13 cellular contexts compared by ENCODE assay signal in the genomic region with DNA sequence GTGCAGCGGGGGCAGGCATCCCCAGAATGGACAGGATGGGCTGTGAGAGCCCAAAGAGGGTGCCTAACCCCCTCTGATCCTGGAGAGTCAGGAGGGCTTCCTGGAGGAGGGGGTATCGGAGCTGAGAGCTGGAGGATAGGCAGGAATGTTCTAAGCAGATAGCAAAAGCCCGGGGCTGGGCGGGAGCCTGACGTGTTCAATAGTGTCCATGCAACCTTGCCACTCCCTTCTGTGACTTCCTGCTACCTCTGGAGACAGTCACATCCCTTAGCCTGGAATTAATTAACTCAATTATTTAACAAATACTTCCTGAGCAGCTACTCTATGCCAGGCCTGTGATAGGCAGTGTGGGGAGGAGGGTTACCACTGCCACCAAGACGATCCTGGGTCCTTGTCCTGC. TPM values are rescaled to one million over a fixed set of nuclear protein-coding genes. Genes with fewer than 3 reads are reported as not detected.
A peak's percentile ranks its signal among the peaks of the same experiment; 100 is the strongest.
DNase-seq lines count a peak whose midpoint lies in the region; ATAC-seq, FAIRE-seq and TF ChIP-seq lines count a peak whose summit lies in the region.
"Had no signal": no experiment of that assay in that cellular context is flagged by ENCODE, and none has a peak within 500 bp of the region (broad histone marks: within the 10 kb centered on the region; RNA-seq: fewer than 3 reads in every experiment).

No MANE protein-coding gene starts in this region.

- TF ChIP-seq CTCF in A549 (IDR thresholded peaks at IDR 0.05) (no peak), PC-9 (conservative IDR thresholded peaks at IDR 0.05) (no peak), foreskin keratinocyte (conservative IDR thresholded peaks at IDR 0.05) (no peak), sigmoid colon (IDR thresholded peaks at IDR 0.05) (no peak), progenitor cell of endocrine pancreas (IDR thresholded peaks at IDR 0.05; ENCODE audit: unreplicated experiment) (no peak)

- no peak for FAIRE-seq in A549 (lab: Jason Lieb, UNC)

- H3K4me3 Mint-ChIP-seq in progenitor cell of endocrine pancreas (ENCODE audit: low read depth) = no peak overlapping the region
- H3K4me3 Mint-ChIP-seq: activated naive CD4-positive, alpha-beta T cell treated with anti-CD3 and anti-CD28 coated beads for 36 hours; naive B cell; T-helper 1 cell treated with Interleukin-12 subunit alpha and Interleukin-12 subunit beta and Interleukin-4 antibody, amounts not matched to agents 30 μg/mL and 1 μg/mL, for 36 hours had no signal

- no peak overlapping the region for H3K27ac Mint-ChIP-seq in progenitor cell of endocrine pancreas
- H3K27ac Mint-ChIP-seq: activated naive CD4-positive, alpha-beta T cell treated with anti-CD3 and anti-CD28 coated beads for 36 hours; T-helper 1 cell treated with Interleukin-12 subunit alpha and Interleukin-12 subunit beta and Interleukin-4 antibody, amounts not matched to agents 30 μg/mL and 1 μg/mL, for 36 hours had no signal

- no peaks in the 10 kb centered on the region for H3K9me2 ChIP-seq in PC-9 (ENCODE audit: insufficient read depth)

- H3F3A ChIP-seq in PC-9 (ENCODE audit: insufficient read depth, low read depth) = peaks cover 57% of the 10 kb centered on the region

- TF ChIP-seq EP300 in A549 (IDR thresholded peaks at IDR 0.05) = no peak
- TF ChIP-seq EP300 in sigmoid colon (IDR thresholded peaks at IDR 0.05) = no peak

- no peaks in the 10 kb centered on the region for H3K9me3 Mint-ChIP-seq in progenitor cell of endocrine pancreas (ENCODE audit: low read depth)
- H3K9me3 Mint-ChIP-seq: activated naive CD4-positive, alpha-beta T cell treated with anti-CD3 and anti-CD28 coated beads for 36 hours; naive B cell; T-helper 1 cell treated with Interleukin-12 subunit alpha and Interleukin-12 subunit beta and Interleukin-4 antibody, amounts not matched to agents 30 μg/mL and 1 μg/mL, for 36 hours had no signal

- DNase-seq in A549 (ENCODE audit: low read depth in 1 of 2, low spot score in 1 of 2) (no peak), PC-9 (no peak), foreskin keratinocyte (no peak), sigmoid colon (no peak), posterior vena cava (ENCODE audit: low spot score) (no peak), progenitor cell of endocrine pancreas (ENCODE audit: low spot score, unreplicated experiment) (no peak)
- DNase-seq: GF-D8 had no signal

- no peak overlapping the region for H3K4me2 ChIP-seq in A549
- no peak overlapping the region; the same call in 1 of the 2 replicates for H3K4me2 ChIP-seq in PC-9

- H3K27me3 Mint-ChIP-seq in progenitor cell of endocrine pancreas = no peaks in the 10 kb centered on the region
- H3K27me3 Mint-ChIP-seq: naive B cell had no signal

- ATAC-seq in A549 (no peak), foreskin keratinocyte (peak; percentile 27), GM18858 (IDR thresholded peaks at IDR 0.05; ENCODE audit: unreplicated experiment) (no peak), HG03159 (IDR thresholded peaks at IDR 0.05; ENCODE audit: unreplicated experiment) (no peak)

- H3K9me3 ChIP-seq in A549 (no peaks in the 10 kb centered on the region), PC-9 (ENCODE audit: insufficient read depth, low read depth) (no peaks in the 10 kb centered on the region), sigmoid colon (no peaks in the 10 kb centered on the region)
- H3K9me3 ChIP-seq: Caco-2 had no signal

- no peak overlapping the region for H2AFZ ChIP-seq in PC-9

- H3K27ac ChIP-seq in A549 = no peak overlapping the region
- peak overlapping the region; percentile 44 for H3K27ac ChIP-seq in PC-9
- H3K27ac ChIP-seq in foreskin keratinocyte = peak overlapping the region; percentile 64
- peak overlapping the region; percentile 36 to 79 (median 68) for H3K27ac ChIP-seq in sigmoid colon

- H3K36me3 Mint-ChIP-seq in progenitor cell of endocrine pancreas (ENCODE audit: insufficient read depth) = peaks cover 11% of the 10 kb centered on the region

- no peaks in the 10 kb centered on the region for H3K4me1 Mint-ChIP-seq in progenitor cell of endocrine pancreas (ENCODE audit: low read depth)

- CTCF ChIA-PET in A549 (lab: Yijun Ruan, JAX) = interaction anchor here (0.6 to 44.5 kb wide), 40 partner anchors 9 to 359 kb away, joined by 3 to 1222 read pairs (median 7); a partner anchor contains a TSS
- CTCF ChIA-PET in PC-9 (lab: Charles Lee) = interaction anchor here (0.6 to 1.8 kb wide), 3 partner anchors 25 to 82 kb away, joined by 5 to 11 read pairs (median 7); no protein-coding TSS in a partner anchor

- WGBS in A549 (ENCODE audit: missing lambda C conversion rate) = 92% methylated on average over 6 of the region's 6 CpGs
- 31 to 75% methylated on average over 6 of the region's 6 CpGs for WGBS in sigmoid colon, 2 donors

- peaks cover 10% of the 10 kb centered on the region; the same call in 1 of the 2 replicates for H3K79me2 ChIP-seq in PC-9 (ENCODE audit: low read depth)

- peaks cover 14% of the 10 kb centered on the region; the same call in 1 of the 2 replicates for H3K36me3 ChIP-seq in PC-9 (ENCODE audit: low read depth)
- peaks cover 5 to 61% (median 32%) of the 10 kb centered on the region in 4 donors for H3K36me3 ChIP-seq in sigmoid colon

- peaks cover 19% of the 10 kb centered on the region; the same call in 1 of the 2 replicates for H4K20me1 ChIP-seq in PC-9 (ENCODE audit: insufficient read depth)

- H3K27me3 ChIP-seq in PC-9 (ENCODE audit: insufficient read depth, low read depth) = no peaks in the 10 kb centered on the region
- no peaks in the 10 kb centered on the region for H3K27me3 ChIP-seq in foreskin keratinocyte
- H3K27me3 ChIP-seq in sigmoid colon = no peaks in the 10 kb centered on the region

- H3K4me3 ChIP-seq in A549 = no peak overlapping the region
- H3K4me3 ChIP-seq in PC-9 = no peak overlapping the region
- no peak overlapping the region for H3K4me3 ChIP-seq in sigmoid colon

- intact Hi-C loops in PC-9 (cut with micrococcal nuclease; ENCODE audit: unreplicated experiment) = loop anchor here (1.0 to 2.0 kb wide), 2 partner anchors 55 to 82 kb away; no protein-coding TSS in a partner anchor
- intact Hi-C loops in sigmoid colon (cut with DNase I) = loop anchor here (1.0 to 10.0 kb wide), 3 partner anchors 55 to 137 kb away; a partner anchor contains a TSS
- intact Hi-C loops in posterior vena cava (cut with DNase I) = loop anchor here (2.0 to 5.0 kb wide), 3 partner anchors 47 to 85 kb away; no protein-coding TSS in a partner anchor

- H3K4me1 ChIP-seq in A549 (peaks cover 18% of the 10 kb centered on the region; the same call in 2 of the 3 replicates), PC-9 (replicated peaks; ENCODE audit: insufficient read depth) (peaks cover 19% of the 10 kb centered on the region), foreskin keratinocyte (peaks cover 7% of the 10 kb centered on the region), sigmoid colon (peaks cover 0 to 34% (median 29%) of the 10 kb centered on the region in 4 donors)

- TF ChIP-seq POLR2A in A549 (IDR thresholded peaks at IDR 0.05; ENCODE audit: low read length) (no peak), sigmoid colon (IDR thresholded peaks at IDR 0.05) (no peak)

- TF ChIP-seq RAD21 in A549 (conservative IDR thresholded peaks at IDR 0.05 in 1 of 2, IDR thresholded peaks at IDR 0.05 in 1 of 2) = no peak

- POLR2A ChIA-PET in A549 (lab: Yijun Ruan, JAX) (interaction anchor here (0.6 to 4.4 kb wide), 6 partner anchors 10 to 82 kb away, joined by 3 to 51 read pairs (median 6); a partner anchor contains a TSS), PC-9 (lab: Charles Lee; ENCODE audit: unreplicated experiment) (interaction anchor here (0.7 kb wide), 1 partner anchor 86 kb away, joined by 3 read pairs; no protein-coding TSS in a partner anchor)

- BruUV-seq in PC-9 (replicated peaks; lab: Mats Ljungman, UMichigan) = no TSS peak

TF ChIP-seq in A549, 52 proteins besides CTCF, POLR2A, EP300 and RAD21 (continues in another document):
- TF ChIP-seq KDM5A (IDR thresholded peaks at IDR 0.05) = no peak
- no peak for TF ChIP-seq RNF2 (IDR thresholded peaks at IDR 0.05; ENCODE audit: borderline replicate concordance, low read depth)
- TF ChIP-seq POLR2AphosphoS2 (conservative IDR thresholded peaks at IDR 0.05; ENCODE audit: low read length) = no peak

RNA-seq across cellular contexts. Expression of a gene that starts 10.9 kb away (rescaled TPM):
- polyA plus RNA-seq in A549 (2011; rRNA removed) (117 and 150 TPM in 2 replicates), A549 (2017; fragmentation: RNase III; extraction: RNeasy Plus Mini Kit Qiagen cat#74134 plus additional on column Dnase treatment) (318 to 329 TPM (median 325 TPM) in 3 replicates), foreskin keratinocyte (469 and 482 TPM in 2 replicates), sigmoid colon (100 to 1,000 TPM; 139 to 167 (median 163) TPM)
- 412 and 456 TPM in 2 replicates for polyA plus RNA-seq in A549 (2012; cell fraction: cytosol; rRNA removed)
- 284 and 292 TPM in 2 replicates for polyA plus RNA-seq in A549 (2012; cell fraction: nucleus; rRNA removed)
- 90.7 TPM in 2 replicates for polyA minus RNA-seq in A549 (2011; rRNA and poly(A)+ RNA removed)
- total RNA-seq in PC-9 (2021) (332 and 411 TPM in 2 replicates), foreskin keratinocyte (310 and 317 TPM in 2 replicates), sigmoid colon (10 to 100 TPM; 52.4 to 84.3 (median 73.0) TPM), posterior vena cava (100 to 1,000 TPM in 1 of 2 donors, 10 to 100 TPM in 1; 98.0 to 139 TPM), progenitor cell of endocrine pancreas (96.9 and 103 TPM in 2 replicates)

RNA-seq across cellular contexts. Expression of a gene that starts 21.0 kb away (rescaled TPM):
- polyA plus RNA-seq in A549 (2011; rRNA removed) (48.5 and 51.9 TPM in 2 replicates), A549 (2017; fragmentation: RNase III; extraction: RNeasy Plus Mini Kit Qiagen cat#74134 plus additional on column Dnase treatment) (33.2 to 33.7 TPM (median 33.3 TPM) in 3 replicates), foreskin keratinocyte (8.2 and 9.9 TPM in 2 replicates), sigmoid colon (10 to 100 TPM; 11.4 to 35.6 (median 20.3) TPM)
- 17.2 and 22.8 TPM in 2 replicates for polyA plus RNA-seq in A549 (2012; cell fraction: cytosol; rRNA removed)
- 31.2 and 34.0 TPM in 2 replicates for polyA plus RNA-seq in A549 (2012; cell fraction: nucleus; rRNA removed)
- polyA minus RNA-seq in A549 (2011; rRNA and poly(A)+ RNA removed) = 67.2 and 74.8 TPM in 2 replicates
- total RNA-seq in PC-9 (2021) (87.8 and 104 TPM in 2 replicates), foreskin keratinocyte (39.9 and 43.3 TPM in 2 replicates), sigmoid colon (10 to 100 TPM; 33.9 to 55.7 (median 36.7) TPM), posterior vena cava (10 to 100 TPM; 49.8 to 57.4 TPM), progenitor cell of endocrine pancreas (84.9 and 86.0 TPM in 2 replicates)

RNA-seq across cellular contexts. Expression of a gene that starts 51.4 kb away (rescaled TPM):
- 302 and 306 TPM in 2 replicates for polyA plus RNA-seq in A549 (2011; rRNA removed)
- 195 and 237 TPM in 2 replicates for polyA plus RNA-seq in A549 (2012; cell fraction: cytosol; rRNA removed)
- polyA plus RNA-seq in A549 (2012; cell fraction: nucleus; rRNA removed) = 457 and 532 TPM in 2 replicates
- polyA plus RNA-seq in A549 (2017; fragmentation: RNase III; extraction: RNeasy Plus Mini Kit Qiagen cat#74134 plus additional on column Dnase treatment) = 184 to 200 TPM (median 189 TPM) in 3 replicates
- polyA minus RNA-seq in A549 (2011; rRNA and poly(A)+ RNA removed) = 366 and 376 TPM in 2 replicates
- 218 and 264 TPM in 2 replicates for total RNA-seq in PC-9 (2021)
- 176 and 218 TPM in 2 replicates for total RNA-seq in foreskin keratinocyte
- polyA plus RNA-seq in foreskin keratinocyte = 237 and 281 TPM in 2 replicates
- total RNA-seq in sigmoid colon = 10 to 100 TPM; 21.8 to 28.8 (median 24.8) TPM
- 100 to 1,000 TPM in 1 of 3 donors, 10 to 100 TPM in 2; 24.7 to 122 (median 30.6) TPM for polyA plus RNA-seq in sigmoid colon
- total RNA-seq in posterior vena cava = 10 to 100 TPM; 56.6 to 95.5 TPM
- total RNA-seq in progenitor cell of endocrine pancreas = 24.2 and 33.5 TPM in 2 replicates

Comparison
In these comparisons a context has a peak if more than half of its experiments do, and no peak if none do; other contexts are left out.
1. H3K27ac ChIP-seq: peak in PC-9 (single experiment), foreskin keratinocyte (single experiment) and sigmoid colon (4 of 4); none in A549 (0 of 2).